21 cellular contexts compared by ENCODE assay signal in genomic region chr5:118233601-118234000, GRCh38.
"Had no signal": no experiment of that assay in that cellular context is flagged by ENCODE, and none has a peak within 500 bp of the region (broad histone marks: within the 10 kb centered on the region; RNA-seq: fewer than 3 reads in every experiment).

No MANE protein-coding gene starts in this region.

- H3K9me3 ChIP-seq: ascending aorta, lower lobe of right lung, pancreas, sigmoid colon, thoracic aorta, upper lobe of left lung had no signal

- H3K27ac ChIP-seq: ascending aorta, cardiac muscle cell, dorsolateral prefrontal cortex, lower lobe of right lung, pancreas, sigmoid colon, spleen, thoracic aorta, upper lobe of left lung had no signal

- H3K36me3 ChIP-seq: ascending aorta, cardiac muscle cell, lower lobe of right lung, pancreas, sigmoid colon, spleen, thoracic aorta, upper lobe of left lung had no signal

- H3K4me1 ChIP-seq: ascending aorta, lower lobe of right lung, pancreas, sigmoid colon, spleen, upper lobe of left lung had no signal

- DNase-seq: activated CD4-positive, alpha-beta memory T cell treated with anti-CD3 and anti-CD28 coated beads for 36 hours; activated CD4-positive, alpha-beta T cell treated with anti-CD3 and anti-CD28 coated beads for 36 hours; activated naive CD4-positive, alpha-beta T cell treated with Interleukin-2 at 50 U/mL for 16 hours; activated naive CD8-positive, alpha-beta T cell treated with anti-CD3 and anti-CD28 coated beads, Interleukin-2, amount 10 ng/mL, durations not matched to agents 7 days and 5 days; activated T-cell treated with anti-CD3 and anti-CD28 coated beads for 4 hours; dorsolateral prefrontal cortex; hypothalamus; islet precursor cell; left colon; lower lobe of right lung; natural killer cell; pancreas; sigmoid colon; spleen; stimulated activated CD4-positive, alpha-beta T cell treated with anti-CD3 and anti-CD28 coated beads, Interleukin-4, amount 100 ng/mL, for 4 hours; stimulated activated naive B cell treated with anti-CD40 and anti-IgM and Interleukin-4, amounts not matched to agents 10 μg/mL and 1 μg/mL and 100 μg/mL, for 72 hours; T-helper 17 cell; upper lobe of left lung had no signal

- H3K4me3 ChIP-seq: ascending aorta, cardiac muscle cell, dorsolateral prefrontal cortex, lower lobe of right lung, pancreas, sigmoid colon, spleen, thoracic aorta, upper lobe of left lung had no signal

- ATAC-seq: activated CD4-positive, alpha-beta T cell treated with anti-CD3 and anti-CD28 coated beads for 36 hours; left colon; lower lobe of right lung; natural killer cell; pancreas; stimulated activated naive B cell treated with anti-CD40 and anti-IgM and Interleukin-4, amounts not matched to agents 10 μg/mL and 1 μg/mL and 100 μg/mL, for 72 hours; T-helper 17 cell had no signal

- H3K27me3 ChIP-seq: ascending aorta, cardiac muscle cell, dorsolateral prefrontal cortex, pancreas, sigmoid colon, spleen, upper lobe of left lung had no signal
